ENCODE assay signal across 15 cellular contexts in genomic region chr16:15769239-15769638, GRCh38.
DNase-seq lines count a peak whose midpoint lies in the region; ATAC-seq and TF ChIP-seq lines count a peak whose summit lies in the region.
"Had no signal": no experiment of that assay in that cellular context is flagged by ENCODE, and none has a peak within 500 bp of the region (broad histone marks: within the 10 kb centered on the region; RNA-seq: fewer than 3 reads in every experiment).

No MANE protein-coding gene starts in this region.

- peaks cover 0 to 98% (median 4%) of the 10 kb centered on the region in 3 donors for H3K4me1 ChIP-seq in gastroesophageal sphincter
- peaks cover 15% of the 10 kb centered on the region for H3K4me1 ChIP-seq in rectal smooth muscle tissue (ENCODE audit: control insufficient read depth, insufficient read depth, low read length)
- H3K4me1 ChIP-seq in tibial artery: peaks cover 0 to 74% (median 32%) of the 10 kb centered on the region in 4 donors
- H3K4me1 ChIP-seq: A549, BE2C had no signal

- H3K4me3 ChIP-seq in coronary artery (no peak overlapping the region), gastroesophageal sphincter (no peak overlapping the region), rectal smooth muscle tissue (ENCODE audit: low read length) (no peak overlapping the region), tibial artery (no peak overlapping the region)
- H3K4me3 ChIP-seq: A549, GM12878, HAP-1 had no signal

- peaks cover 5% of the 10 kb centered on the region for H3K9me3 Mint-ChIP-seq in nephron progenitor cell
- H3K9me3 Mint-ChIP-seq: HFFc6 had no signal

- H3K36me3 ChIP-seq in gastroesophageal sphincter (peaks cover 0 to 79% of the 10 kb centered on the region in 2 donors), rectal smooth muscle tissue (ENCODE audit: control insufficient read depth, insufficient read depth, low read length) (peaks cover 21% of the 10 kb centered on the region), tibial artery (peaks cover 69 to 82% (median 76%) of the 10 kb centered on the region in 3 donors)
- H3K36me3 ChIP-seq: BE2C, HAP-1 had no signal

- H3K27ac ChIP-seq in coronary artery (peak overlapping the region; percentile 55 to 93), gastroesophageal sphincter (peak overlapping the region in 3 of 4 donors; percentile 76 to 78 (median 77)), rectal smooth muscle tissue (ENCODE audit: low read depth, low read length) (peak overlapping the region; percentile 22), tibial artery (peak overlapping the region; percentile 54 to 74)
- H3K27ac ChIP-seq: A549, C4-2B had no signal

- H3K27me3 ChIP-seq in gastroesophageal sphincter: no peaks in the 10 kb centered on the region
- H3K27me3 ChIP-seq in rectal smooth muscle tissue (ENCODE audit: control insufficient read depth, insufficient read depth, low read length): no peaks in the 10 kb centered on the region
- H3K27me3 ChIP-seq in tibial artery: no peaks in the 10 kb centered on the region
- H3K27me3 ChIP-seq: BE2C had no signal

- no peak for TF ChIP-seq CTCF in coronary artery (IDR thresholded peaks at IDR 0.05)
- TF ChIP-seq CTCF in gastroesophageal sphincter (IDR thresholded peaks at IDR 0.05): no peak
- no peak for TF ChIP-seq CTCF in tibial artery (IDR thresholded peaks at IDR 0.05)
- TF ChIP-seq CTCF in nephron progenitor cell (IDR thresholded peaks at IDR 0.05): no peak

- H3K36me3 Mint-ChIP-seq in nephron progenitor cell (ENCODE audit: low read depth): no peaks in the 10 kb centered on the region
- H3K36me3 Mint-ChIP-seq: CD4-positive, alpha-beta memory T cell had no signal

- DNase-seq in coronary artery (ENCODE audit: low spot score): no peak
- DNase-seq in tibial artery: no peak
- no peak for DNase-seq in nephron progenitor cell
- no peak for DNase-seq in NCI-H1417 treated with DMSO at 0.1 percent for 48 hours (lab: John Stamatoyannopoulos, UW)
- DNase-seq in HEK293T (ENCODE audit: extremely low spot score): no peak
- DNase-seq: BE2C; CD4-positive, alpha-beta memory T cell; DMS79; HFFc6 had no signal

- H3K4me3 Mint-ChIP-seq in nephron progenitor cell: no peak overlapping the region
- H3K4me3 Mint-ChIP-seq: CD4-positive, alpha-beta memory T cell; HFFc6 had no signal

- H3K9me3 ChIP-seq in gastroesophageal sphincter (no peaks in the 10 kb centered on the region), tibial artery (no peaks in the 10 kb centered on the region)
- H3K9me3 ChIP-seq: BE2C, HAP-1 had no signal

- CTCF ChIA-PET in HEK293T (lab: Yijun Ruan, JAX): no interaction called here

- peaks cover 5% of the 10 kb centered on the region for H3K4me1 Mint-ChIP-seq in nephron progenitor cell
- H3K4me1 Mint-ChIP-seq: CD4-positive, alpha-beta memory T cell had no signal

- WGBS in gastroesophageal sphincter (ENCODE audit: low coverage in 1 of 2), 2 donors: 60% methylated on average over 1 of the region's 8 CpGs; no CpG with 5 or more reads in 1 of the 2 donors

- no peak for ATAC-seq in gastroesophageal sphincter
- ATAC-seq: A549, GM12878 had no signal

- intact Hi-C loops in tibial artery (cut with DNase I; ENCODE audit: low total_unique reads): loop anchor here (10.0 kb wide), 1 partner anchor 356 kb away; no protein-coding TSS in a partner anchor

- H3K9ac ChIP-seq in rectal smooth muscle tissue (ENCODE audit: low read length): no peak overlapping the region

- POLR2A ChIA-PET in HEK293T (lab: Yijun Ruan, JAX): interaction anchor here (0.6 kb wide), 1 partner anchor 371 kb away, joined by 3 read pairs; no protein-coding TSS in a partner anchor

- no peak for TF ChIP-seq EP300 in gastroesophageal sphincter (IDR thresholded peaks at IDR 0.05)

- H3K27me3 Mint-ChIP-seq in nephron progenitor cell (ENCODE audit: low read depth, poor library complexity): peaks cover 3% of the 10 kb centered on the region

- H3K27ac Mint-ChIP-seq in nephron progenitor cell: no peak overlapping the region
- H3K27ac Mint-ChIP-seq: CD4-positive, alpha-beta memory T cell; HFFc6 had no signal

- no peak for TF ChIP-seq POLR2A in gastroesophageal sphincter (IDR thresholded peaks at IDR 0.05)

TF ChIP-seq in HEK293T, 16 proteins besides CTCF, POLR2A, EP300 and RAD21:
- TF ChIP-seq L3MBTL2 (conservative IDR thresholded peaks at IDR 0.05) (no peak), LEF1 (IDR thresholded peaks at IDR 0.05; ENCODE audit: borderline replicate concordance) (no peak), PKNOX1 (IDR thresholded peaks at IDR 0.05) (no peak), NFRKB (IDR thresholded peaks at IDR 0.05) (no peak), FOXM1 (IDR thresholded peaks at IDR 0.05; ENCODE audit: borderline replicate concordance) (no peak), BHLHE40 (IDR thresholded peaks at IDR 0.05; ENCODE audit: borderline replicate concordance) (no peak), ZNF384 (IDR thresholded peaks at IDR 0.05) (no peak), TARDBP (IDR thresholded peaks at IDR 0.05) (no peak), CTBP1 (IDR thresholded peaks at IDR 0.05; ENCODE audit: borderline replicate concordance) (no peak)

Comparison
In these comparisons a context has a peak if more than half of its experiments do, and no peak if none do; other contexts are left out.
1. H3K27ac ChIP-seq: peak in every context shown above with its lines; median percentile 77 in gastroesophageal sphincter; 74 in coronary artery; 64 in tibial artery; 22 in rectal smooth muscle tissue.